In genomic region chr15:54519577-54519976, GRCh38 we compare ENCODE assay signal across 9 cellular contexts.
DNase-seq lines count a peak whose midpoint lies in the region; ATAC-seq and TF ChIP-seq lines count a peak whose summit lies in the region.
"Had no signal": no experiment of that assay in that cellular context is flagged by ENCODE, and none has a peak within 500 bp of the region (broad histone marks: within the 10 kb centered on the region; RNA-seq: fewer than 3 reads in every experiment).

No MANE protein-coding gene starts in this region.

- intact Hi-C loops in left colon (cut with DNase I, micrococcal nuclease): no loop called here

- ATAC-seq in GM18870 (IDR thresholded peaks at IDR 0.05; ENCODE audit: unreplicated experiment) (peak; percentile 78), HG02759 (IDR thresholded peaks at IDR 0.05; ENCODE audit: unreplicated experiment) (peak; percentile 77), HG03575 (IDR thresholded peaks at IDR 0.05; ENCODE audit: extremely low read depth, insufficient number of reproducible peaks, low FRiP score, unreplicated experiment) (peak; percentile 40), left colon (no peak)
- ATAC-seq: activated CD8-positive, alpha-beta T cell treated with anti-CD3 and anti-CD28 coated beads, Interleukin-2, amount 10 ng/mL, durations not matched to agents 7 days and 5 days had no signal

- DNase-seq in midbrain (lab: John Stamatoyannopoulos, UW): peak; percentile 33
- DNase-seq in stimulated activated naive CD4-positive, alpha-beta T cell (lab: John Stamatoyannopoulos, UW): no peak
- DNase-seq in GM10266 (ENCODE audit: extremely low spot score): no peak
- no peak for DNase-seq in left colon
- DNase-seq in effector CD8-positive, alpha-beta T cell (lab: John Stamatoyannopoulos, UW): no peak
- DNase-seq: activated CD8-positive, alpha-beta T cell treated with anti-CD3 and anti-CD28 coated beads, Interleukin-2, amount 10 ng/mL, durations not matched to agents 7 days and 5 days had no signal

- TF ChIP-seq CTCF in GM10266 (IDR thresholded peaks at IDR 0.05; ENCODE audit: control insufficient read depth, insufficient read depth, low read depth, missing control alignments): no peak
